ENCODE assay signal across 8 cellular contexts in the genomic region with DNA sequence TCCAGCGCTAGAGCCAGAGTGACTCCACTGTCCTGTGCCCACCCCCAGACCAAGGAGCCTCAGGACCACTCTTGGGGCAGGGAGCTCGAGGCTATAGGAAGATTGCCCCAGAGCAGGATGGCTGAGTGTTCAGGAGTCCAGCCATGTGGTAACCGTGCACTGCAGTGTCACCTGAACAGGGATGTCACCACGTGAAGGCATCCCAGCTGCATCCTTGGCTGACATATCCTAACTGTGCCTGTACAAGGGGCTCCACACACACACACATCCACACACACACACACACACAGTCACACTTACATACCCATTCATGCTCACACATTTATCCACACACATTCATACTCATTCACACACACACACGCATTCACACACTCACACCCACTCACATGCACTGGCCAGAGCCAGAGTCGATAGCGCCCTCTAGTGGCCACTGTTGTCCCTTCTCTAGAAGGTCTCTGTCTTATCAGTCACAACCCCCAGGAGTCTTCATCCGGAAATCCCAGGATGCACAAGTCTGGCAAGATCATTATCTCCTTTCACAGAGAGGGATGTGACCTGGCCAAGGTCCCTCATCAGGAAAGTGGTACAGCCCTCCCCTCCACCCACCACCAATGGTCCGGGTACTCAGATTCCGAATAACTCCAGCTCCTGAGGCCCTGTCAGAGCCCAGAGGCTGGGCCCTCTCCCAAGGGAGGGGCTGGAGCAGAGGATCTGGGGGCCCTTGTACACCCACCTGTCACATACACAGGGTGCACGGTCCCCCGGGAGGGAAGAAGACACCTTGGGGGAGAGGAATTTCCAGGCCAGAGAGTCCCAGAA. TPM values are rescaled to one million over a fixed set of nuclear protein-coding genes. Genes with fewer than 3 reads are reported as not detected.
A peak's percentile ranks its signal among the peaks of the same experiment; 100 is the strongest.
DNase-seq lines count a peak whose midpoint lies in the region; ATAC-seq and TF ChIP-seq lines count a peak whose summit lies in the region.

No MANE protein-coding gene starts in this region.

- intact Hi-C loops in head of caudate nucleus (cut with DNase I), result no loop called here
- intact Hi-C loops in psoas muscle (cut with DNase I), result no loop called here

- no peaks in the 10 kb centered on the region for H3K9me3 ChIP-seq in psoas muscle

- peaks cover 0 to 8% (median 0%) of the 10 kb centered on the region in 3 donors for H3K27me3 ChIP-seq in psoas muscle (ENCODE audit: insufficient read depth in 3 of 3, low read length in 2 of 3)

- no peak overlapping the region for H3K4me3 ChIP-seq in psoas muscle

- no peak overlapping the region for H3K27ac ChIP-seq in psoas muscle

- TF ChIP-seq CTCF in psoas muscle (IDR thresholded peaks at IDR 0.05), result peak; percentile 42

- peak in 1 of 4 donors; percentile 61 for ATAC-seq in psoas muscle
- no peak for ATAC-seq in HG03196 (IDR thresholded peaks at IDR 0.05; ENCODE audit: unreplicated experiment)
- no peak for ATAC-seq in GM21515 (IDR thresholded peaks at IDR 0.05; ENCODE audit: unreplicated experiment)

- DNase-seq in COLO668 (lab: John Stamatoyannopoulos, UW; ENCODE audit: unreplicated experiment) (peak; percentile 70), HT1080 (ENCODE audit: low read depth) (peak; percentile 41), RPMI8226 (peak; percentile 97), head of caudate nucleus (peak in 40 of 42 donors; percentile 12 to 87 (median 62)), psoas muscle (peak in 1 of 2 donors; percentile 32)
- DNase-seq in activated T-helper 9 cell treated with anti-CD3 and anti-CD28 coated beads, Interleukin-2, amount 50 U/mL, for 16 hours (ENCODE audit: low read depth), result peak; percentile 55

- H3K4me1 ChIP-seq in psoas muscle, result no peaks in the 10 kb centered on the region

- WGBS in psoas muscle, 3 donors, result 46 to 51% (median 50%) methylated on average over 12 of the region's 12 CpGs

- H3K36me3 ChIP-seq in psoas muscle (ENCODE audit: insufficient read depth in 1 of 2, low read depth in 1 of 2), result no peaks in the 10 kb centered on the region

RNA-seq across cellular contexts. Expression of gene IGLL5, which starts 55.1 kb away (rescaled TPM):
- total RNA-seq in HT1080 (2014; rRNA removed; shearing (Covaris generic)), result not detected in 2 replicates
- not detected in 2 replicates for polyA plus RNA-seq in HT1080 (2015; cell fraction: cytosol; rRNA removed)
- not detected in 2 replicates for polyA plus RNA-seq in HT1080 (2015; cell fraction: nucleus; rRNA removed)
- under 1 TPM in 2 of 4 donors, not detected in 2; 0.45 to 0.50 TPM for total RNA-seq in psoas muscle
- under 1 TPM in 1 of 3 donors, not detected in 2; 0.06 TPM for polyA plus RNA-seq in psoas muscle
